Comparison of ENCODE assay signal across 20 cellular contexts in genomic region chr1:205744403-205744802, GRCh38. TPM values are rescaled to one million over a fixed set of nuclear protein-coding genes. Genes with fewer than 3 reads are reported as not detected.
DNase-seq lines count a peak whose midpoint lies in the region; ATAC-seq and TF ChIP-seq lines count a peak whose summit lies in the region.
"Had no signal": no experiment of that assay in that cellular context is flagged by ENCODE, and none has a peak within 500 bp of the region (broad histone marks: within the 10 kb centered on the region; RNA-seq: fewer than 3 reads in every experiment).

No MANE protein-coding gene starts in this region.

- H3K4me1 ChIP-seq in tibial nerve: peaks cover 0 to 76% (median 20%) of the 10 kb centered on the region in 4 donors

- no peaks in the 10 kb centered on the region for H3K27me3 ChIP-seq in tibial nerve
- H3K27me3 ChIP-seq: MG63 had no signal

- H3K4me1 Mint-ChIP-seq in natural killer cell (peaks cover 49 to 50% of the 10 kb centered on the region in 2 donors), endothelial cell (ENCODE audit: unreplicated experiment) (peaks cover 32% of the 10 kb centered on the region)
- H3K4me1 Mint-ChIP-seq in natural killer cell treated with Interleukin-12 subunit alpha and Interleukin-12 subunit beta and Interleukin-15 and Interleukin-18, amount 100 ng/mL, for 72 hours (ENCODE audit: low read depth in 2 of 2): peaks cover 36 to 42% of the 10 kb centered on the region in 2 donors

- 92 to 97% methylated on average over 8 of the region's 8 CpGs for WGBS in tibial nerve, 2 donors

- H3K27ac Mint-ChIP-seq in natural killer cell (peak overlapping the region; percentile 61 to 77), endothelial cell (ENCODE audit: unreplicated experiment) (peak overlapping the region; percentile 37)
- peak overlapping the region in 1 of 2 donors; percentile 13 for H3K27ac Mint-ChIP-seq in natural killer cell treated with Interleukin-12 subunit alpha and Interleukin-12 subunit beta and Interleukin-15 and Interleukin-18, amount 100 ng/mL, for 72 hours

- TF ChIP-seq EP300 in tibial nerve (IDR thresholded peaks at IDR 0.05): no peak

- H3K27me3 Mint-ChIP-seq in natural killer cell (ENCODE audit: low read depth in 2 of 2) (no peaks in the 10 kb centered on the region), endothelial cell (ENCODE audit: unreplicated experiment) (peaks cover 4% of the 10 kb centered on the region)
- no peaks in the 10 kb centered on the region for H3K27me3 Mint-ChIP-seq in natural killer cell treated with Interleukin-12 subunit alpha and Interleukin-12 subunit beta and Interleukin-15 and Interleukin-18, amount 100 ng/mL, for 72 hours

- H3K9me3 Mint-ChIP-seq in natural killer cell: no peaks in the 10 kb centered on the region
- H3K9me3 Mint-ChIP-seq in natural killer cell treated with Interleukin-12 subunit alpha and Interleukin-12 subunit beta and Interleukin-15 and Interleukin-18, amount 100 ng/mL, for 72 hours: no peaks in the 10 kb centered on the region
- H3K9me3 Mint-ChIP-seq in endothelial cell (ENCODE audit: unreplicated experiment): no peaks in the 10 kb centered on the region
- H3K9me3 Mint-ChIP-seq: HFFc6 had no signal

- TF ChIP-seq POLR2A in tibial nerve (IDR thresholded peaks at IDR 0.05): no peak

- H3K4me3 Mint-ChIP-seq in natural killer cell (no peak overlapping the region), endothelial cell (ENCODE audit: unreplicated experiment) (no peak overlapping the region)
- no peak overlapping the region for H3K4me3 Mint-ChIP-seq in natural killer cell treated with Interleukin-12 subunit alpha and Interleukin-12 subunit beta and Interleukin-15 and Interleukin-18, amount 100 ng/mL, for 72 hours
- H3K4me3 Mint-ChIP-seq: HFFc6 had no signal

- TF ChIP-seq CTCF in natural killer cell (IDR thresholded peaks at IDR 0.05) (no peak), endothelial cell (IDR thresholded peaks at IDR 0.05; ENCODE audit: unreplicated experiment) (no peak), tibial nerve (IDR thresholded peaks at IDR 0.05) (no peak)

- intact Hi-C loops in natural killer cell (cut with micrococcal nuclease): no loop called here

- peaks cover 67% of the 10 kb centered on the region for H3K36me3 ChIP-seq in SK-N-MC (ENCODE audit: insufficient read depth, low read length)
- H3K36me3 ChIP-seq in tibial nerve: peaks cover 0 to 9% (median 0%) of the 10 kb centered on the region in 3 donors

- ATAC-seq in natural killer cell: no peak
- ATAC-seq in natural killer cell treated with Interleukin-12 subunit alpha and Interleukin-12 subunit beta and Interleukin-15 and Interleukin-18, amount 100 ng/mL, for 72 hours: no peak
- no peak for ATAC-seq in GM18520 (IDR thresholded peaks at IDR 0.05; ENCODE audit: unreplicated experiment)
- ATAC-seq in GM18870 (IDR thresholded peaks at IDR 0.05; ENCODE audit: unreplicated experiment): no peak

- H3K36me3 Mint-ChIP-seq in natural killer cell (no peaks in the 10 kb centered on the region), endothelial cell (ENCODE audit: low read depth, unreplicated experiment) (peaks cover 4% of the 10 kb centered on the region)
- peaks cover 12% of the 10 kb centered on the region for H3K36me3 Mint-ChIP-seq in natural killer cell treated with Interleukin-12 subunit alpha and Interleukin-12 subunit beta and Interleukin-15 and Interleukin-18, amount 100 ng/mL, for 72 hours

- DNase-seq in natural killer cell (no peak), SK-N-MC (ENCODE audit: low read depth, low spot score) (no peak), endothelial cell (ENCODE audit: low spot score) (no peak), RPMI8226 (no peak), tibial nerve (ENCODE audit: low spot score in 2 of 2) (no peak)
- DNase-seq in natural killer cell treated with Interleukin-12 subunit alpha and Interleukin-12 subunit beta and Interleukin-15 and Interleukin-18, amount 100 ng/mL, for 72 hours (ENCODE audit: low spot score): no peak
- DNase-seq: AML-193, DMS79, GOT3, HFFc6, KBM-7, MG63, NCI-H1105, NCI-H187, NCI-H2171, NCI-H510A, NCI-H82, SIG-M5 had no signal

- H3K27ac ChIP-seq in SK-N-MC (peak overlapping the region; percentile 21; the same call in 1 of the 2 replicates), tibial nerve (no peak overlapping the region)

- H3K9ac ChIP-seq in SK-N-MC (ENCODE audit: insufficient read length): no peak overlapping the region

- no peaks in the 10 kb centered on the region for H3K9me3 ChIP-seq in SK-N-MC (ENCODE audit: low read depth, low read length)
- H3K9me3 ChIP-seq in tibial nerve: no peaks in the 10 kb centered on the region
- H3K9me3 ChIP-seq: MG63 had no signal

- H3K4me3 ChIP-seq in SK-N-MC: no peak overlapping the region
- H3K4me3 ChIP-seq in tibial nerve: no peak overlapping the region
- H3K4me3 ChIP-seq: MG63 had no signal

RNA-seq across cellular contexts. Expression of gene NUCKS1, which starts 5.6 kb away (rescaled TPM):
- total RNA-seq in natural killer cell: 100 to 1,000 TPM in 2 of 3 donors, 10 to 100 TPM in 1; 89.2 to 113 (median 103) TPM
- 100 to 1,000 TPM in 1 of 2 donors, 10 to 100 TPM in 1; 95.1 to 156 TPM for total RNA-seq in natural killer cell treated with Interleukin-12 subunit alpha and Interleukin-12 subunit beta and Interleukin-15 and Interleukin-18, amount 100 ng/mL, for 72 hours
- 170 TPM for total RNA-seq in endothelial cell (ENCODE audit: unreplicated experiment)
- 100 to 1,000 TPM in 3 of 4 donors, 10 to 100 TPM in 1; 80.1 to 181 (median 115) TPM for total RNA-seq in tibial nerve

RNA-seq across cellular contexts. Expression of gene RAB29, which starts 30.9 kb away (rescaled TPM):
- total RNA-seq in natural killer cell (100 to 1,000 TPM in 1 of 3 donors, 10 to 100 TPM in 2; 69.0 to 120 (median 95.1) TPM), endothelial cell (ENCODE audit: unreplicated experiment) (19.4 TPM), tibial nerve (10 to 100 TPM; 11.1 to 78.4 (median 14.9) TPM)
- total RNA-seq in natural killer cell treated with Interleukin-12 subunit alpha and Interleukin-12 subunit beta and Interleukin-15 and Interleukin-18, amount 100 ng/mL, for 72 hours: 100 to 1,000 TPM; 109 to 217 TPM
